In genomic region chr6:102944475-102944874, GRCh38 we compare ENCODE assay signal across 17 cellular contexts.
"Had no signal": no experiment of that assay in that cellular context is flagged by ENCODE, and none has a peak within 500 bp of the region (broad histone marks: within the 10 kb centered on the region; RNA-seq: fewer than 3 reads in every experiment).

No MANE protein-coding gene starts in this region.

- H3K36me3 ChIP-seq: SJCRH30 had no signal

- DNase-seq: IMR-90, Kasumi-1, MM.1S, NCI-H1092 treated with DMSO at 0.1 percent for 48 hours, NCI-H1436, NCI-H1930, NCI-H2081, NCI-H2227 treated with DMSO at 0.1 percent for 48 hours, NCI-H510A, NCI-H524 treated with DMSO at 0.1 percent for 48 hours, NCI-H69, NCI-H774, SHP77 treated with DMSO at 0.1 percent for 48 hours, SJCRH30, SW 1271, T-cell had no signal

- H3K9me3 Mint-ChIP-seq: T-helper 1 cell treated with Interleukin-12 subunit alpha and Interleukin-12 subunit beta and Interleukin-4 antibody, amounts not matched to agents 30 μg/mL and 1 μg/mL, for 36 hours had no signal

- H3K4me3 Mint-ChIP-seq: T-cell; T-helper 1 cell treated with Interleukin-12 subunit alpha and Interleukin-12 subunit beta and Interleukin-4 antibody, amounts not matched to agents 30 μg/mL and 1 μg/mL, for 36 hours had no signal

- H3K9me3 ChIP-seq: SJCRH30 had no signal

- H3K4me1 ChIP-seq: SJCRH30 had no signal

- H3K27me3 Mint-ChIP-seq: T-cell had no signal

- H3K4me1 Mint-ChIP-seq: T-cell had no signal

- H3K4me3 ChIP-seq: SJCRH30 had no signal

- H3K27me3 ChIP-seq: SJCRH30 had no signal

- H3K36me3 Mint-ChIP-seq: T-cell had no signal

- H3K27ac Mint-ChIP-seq: T-cell; T-helper 1 cell treated with Interleukin-12 subunit alpha and Interleukin-12 subunit beta and Interleukin-4 antibody, amounts not matched to agents 30 μg/mL and 1 μg/mL, for 36 hours had no signal
